In genomic region chr5:176383248-176383905, GRCh38 we compare ENCODE assay signal across 16 cellular contexts. TPM values are rescaled to one million over a fixed set of nuclear protein-coding genes. Genes with fewer than 3 reads are reported as not detected.
DNase-seq lines count a peak whose midpoint lies in the region; ATAC-seq, FAIRE-seq and TF ChIP-seq lines count a peak whose summit lies in the region.
"Had no signal": no experiment of that assay in that cellular context is flagged by ENCODE, and none has a peak within 500 bp of the region (broad histone marks: within the 10 kb centered on the region; RNA-seq: fewer than 3 reads in every experiment).

No MANE protein-coding gene starts in this region.

- FAIRE-seq in HepG2 (lab: Jason Lieb, UNC): no peak
- FAIRE-seq: A549, HTR-8/SVneo had no signal

- peaks cover 11% of the 10 kb centered on the region; the same call in 1 of the 2 replicates for H4K20me1 ChIP-seq in HepG2 (ENCODE audit: insufficient read depth, low read length)

- H3K9me3 ChIP-seq in HepG2 (ENCODE audit: low read length) (no peaks in the 10 kb centered on the region), right lobe of liver (no peaks in the 10 kb centered on the region), RWPE2 (ENCODE audit: severe bottlenecking) (no peaks in the 10 kb centered on the region)
- H3K9me3 ChIP-seq: A549, BE2C had no signal

- no peak overlapping the region for H3K4me3 ChIP-seq in HepG2 (replicated peaks in 1 of 3; ENCODE audit: insufficient read depth in 1 of 3, low read depth in 2 of 3, low read length in 3 of 3)
- no peak overlapping the region for H3K4me3 ChIP-seq in right lobe of liver
- H3K4me3 ChIP-seq in RWPE2 (ENCODE audit: severe bottlenecking): no peak overlapping the region
- H3K4me3 ChIP-seq: A549 had no signal

- no peak overlapping the region for H3K27ac ChIP-seq in HepG2 (ENCODE audit: extremely low read length, insufficient read depth, low read length)
- no peak overlapping the region for H3K27ac ChIP-seq in right lobe of liver
- no peak overlapping the region for H3K27ac ChIP-seq in RWPE2 (ENCODE audit: poor library complexity, severe bottlenecking)
- H3K27ac ChIP-seq: A549, C4-2B had no signal

- no peak for TF ChIP-seq RAD21 in HepG2 (CRISPR knock-in tag; IDR thresholded peaks at IDR 0.05)

- TF ChIP-seq POLR2A in HepG2 (IDR thresholded peaks at IDR 0.05; ENCODE audit: insufficient read depth in 1 of 2, low read depth in 2 of 2, low read length in 2 of 2): no peak
- TF ChIP-seq POLR2A in right lobe of liver (IDR thresholded peaks at IDR 0.05): no peak

- intact Hi-C loops in HepG2 (cut with micrococcal nuclease; ENCODE audit: unreplicated experiment): no loop called here
- intact Hi-C loops in right lobe of liver (cut with DNase I): no loop called here
- intact Hi-C loops in posterior vena cava (cut with DNase I): no loop called here

- TF ChIP-seq CTCF in HepG2 (CRISPR knock-in tag; IDR thresholded peaks at IDR 0.05): no peak
- no peak for TF ChIP-seq CTCF in right lobe of liver (IDR thresholded peaks at IDR 0.05)
- TF ChIP-seq CTCF in RWPE2 (IDR thresholded peaks at IDR 0.05; ENCODE audit: poor library complexity, severe bottlenecking): no peak

- BruUV-seq in HepG2 (replicated peaks; lab: Mats Ljungman, UMichigan): no TSS peak

- POLR2A ChIA-PET in HepG2 (lab: Yijun Ruan, JAX): no interaction called here

- H3K36me3 ChIP-seq in HepG2 (replicated peaks in 1 of 2; ENCODE audit: control insufficient read depth in 1 of 2, insufficient read depth in 2 of 2, low read length in 2 of 2): peaks cover 18 to 55% of the 10 kb centered on the region in 2 experiments
- H3K36me3 ChIP-seq in right lobe of liver: peaks cover 0 to 30% (median 14%) of the 10 kb centered on the region in 4 donors
- H3K36me3 ChIP-seq in RWPE2 (ENCODE audit: low read depth): peaks cover 65% of the 10 kb centered on the region

- in situ Hi-C loops in HepG2 (cut with HindIII; ENCODE audit: extremely low pct_ligation_motif_present, low pct_unique_long_range_greater_than_20kb): no loop called here

- DNase-seq in HepG2 (ENCODE audit: low spot score) (no peak), right lobe of liver (no peak), RWPE2 (ENCODE audit: low spot score) (no peak), posterior vena cava (ENCODE audit: low spot score) (peak; percentile 70), cortex of kidney (lab: John Stamatoyannopoulos, UW) (no peak)
- DNase-seq in activated naive CD4-positive, alpha-beta T cell treated with Interleukin-2 at 50 U/mL for 16 hours: no peak
- DNase-seq: BE2C; CD4-positive, alpha-beta memory T cell; DND-41; GDM1; GOT3; H9 had no signal

- ATAC-seq in HepG2 (no peak), right lobe of liver (no peak), RWPE2 (ENCODE audit: low read depth) (peak; percentile 2; the same call in 1 of the 3 replicates), HG03342 (IDR thresholded peaks at IDR 0.05; ENCODE audit: unreplicated experiment) (no peak)

- H3K79me2 ChIP-seq in HepG2 (ENCODE audit: insufficient read depth, low read length): peaks cover 35% of the 10 kb centered on the region

- H3K27me3 ChIP-seq in HepG2 (ENCODE audit: control insufficient read depth in 1 of 2, insufficient read depth in 2 of 2, low read length in 2 of 2) (no peaks in the 10 kb centered on the region; a peak in 1 of 5 replicates), right lobe of liver (no peaks in the 10 kb centered on the region), RWPE2 (ENCODE audit: insufficient read depth, poor library complexity, severe bottlenecking) (no peaks in the 10 kb centered on the region)
- H3K27me3 ChIP-seq: BE2C had no signal

- H3K4me1 ChIP-seq in HepG2 (ENCODE audit: insufficient read depth, low read length) (peaks cover 21% of the 10 kb centered on the region), right lobe of liver (peaks cover 0 to 21% (median 6%) of the 10 kb centered on the region in 4 donors), RWPE2 (ENCODE audit: insufficient read depth, poor library complexity, severe bottlenecking) (peaks cover 6% of the 10 kb centered on the region)
- H3K4me1 ChIP-seq: BE2C had no signal

- H2AFZ ChIP-seq in HepG2 (ENCODE audit: low read length): no peak overlapping the region

- TF ChIP-seq EP300 in HepG2 (IDR thresholded peaks at IDR 0.05; ENCODE audit: low read depth in 2 of 2, low read length in 2 of 2) (no peak), HepG2 (CRISPR knock-in tag; IDR thresholded peaks at IDR 0.05; ENCODE audit: borderline replicate concordance) (no peak)

- no peak overlapping the region for H3K4me2 ChIP-seq in HepG2 (ENCODE audit: low read depth, low read length)
- H3K4me2 ChIP-seq: A549 had no signal

- CTCF ChIA-PET in HepG2 (lab: Yijun Ruan, JAX; ENCODE audit: low intra/inter-chr PET ratio, low total read pairs): no interaction called here

- no peak overlapping the region for H3K9ac ChIP-seq in HepG2 (ENCODE audit: insufficient read depth, low read depth, low read length)

- WGBS in HepG2 (ENCODE audit: low lambda C conversion rate): 98% methylated on average over 14 of the region's 15 CpGs
- 87% methylated on average over 7 of the region's 15 CpGs for WGBS in right lobe of liver (ENCODE audit: insufficient coverage, low coverage, low lambda C conversion rate, missing lambda C conversion rate)

RNA-seq across cellular contexts. Expression of gene NOP16, which starts 5.0 kb away (rescaled TPM):
- total RNA-seq in HepG2 (2016; rRNA removed; fragmentation: Illumina TruSeq; extraction: Trizol) (48.4 and 58.4 TPM in 2 replicates), right lobe of liver (10 to 100 TPM; 12.8 to 19.6 (median 17.2) TPM), posterior vena cava (10 to 100 TPM; 17.5 to 18.1 TPM)
- total RNA-seq in HepG2 (2016; cell fraction: cytosol; rRNA removed; fragmentation: Illumina TruSeq; extraction: Trizol; ENCODE audit: low read depth): 19.8 and 25.4 TPM in 2 replicates
- total RNA-seq in HepG2 (2016; cell fraction: insoluble cytoplasmic fraction; rRNA removed; fragmentation: Illumina TruSeq; extraction: Trizol): 51.5 and 62.4 TPM in 2 replicates
- 31.1 and 36.0 TPM in 2 replicates for total RNA-seq in HepG2 (2016; cell fraction: membrane; rRNA removed; fragmentation: Illumina TruSeq; extraction: Trizol)
- total RNA-seq in HepG2 (2016; cell fraction: nucleus; rRNA removed; fragmentation: Illumina TruSeq; extraction: Trizol): 38.3 and 50.4 TPM in 2 replicates
- polyA plus RNA-seq in HepG2 (2011; rRNA removed): 43.3 and 45.9 TPM in 2 replicates
- 43.5 and 48.0 TPM in 2 replicates for polyA plus RNA-seq in HepG2 (2011; cell fraction: cytosol; rRNA removed)
- 49.8 and 55.0 TPM in 2 replicates for polyA plus RNA-seq in HepG2 (2011; cell fraction: nucleus; rRNA removed)
- polyA plus RNA-seq in HepG2 (2012): 36.0 and 45.5 TPM in 2 replicates
- polyA plus RNA-seq in HepG2 (2016; cell fraction: cytosol; fragmentation: Illumina TruSeq; extraction: Trizol; ENCODE audit: low read depth): 20.0 and 21.6 TPM in 2 replicates
- 99.0 and 104 TPM in 2 replicates for polyA plus RNA-seq in HepG2 (2016; cell fraction: insoluble cytoplasmic fraction; fragmentation: Illumina TruSeq; extraction: Trizol; ENCODE audit: low read depth)
- polyA plus RNA-seq in HepG2 (2016; cell fraction: membrane; fragmentation: Illumina TruSeq; extraction: Trizol; ENCODE audit: low read depth): 29.9 and 32.3 TPM in 2 replicates
- polyA plus RNA-seq in HepG2 (2016; cell fraction: nucleus; fragmentation: Illumina TruSeq; extraction: Trizol; ENCODE audit: insufficient read depth, low read depth): 76.6 and 84.9 TPM in 2 replicates
- polyA minus RNA-seq in HepG2 (2011; rRNA and poly(A)+ RNA removed; ENCODE audit: low replicate concordance): 16.4 and 48.3 TPM in 2 replicates
- polyA minus RNA-seq in HepG2 (2011; cell fraction: cytosol; rRNA and poly(A)+ RNA removed): 10.2 and 15.5 TPM in 2 replicates
- polyA minus RNA-seq in HepG2 (2011; cell fraction: nucleus; rRNA and poly(A)+ RNA removed): 37.8 and 42.2 TPM in 2 replicates

RNA-seq across cellular contexts. Expression of gene HIGD2A, which starts 5.2 kb away (rescaled TPM):
- total RNA-seq in HepG2 (2016; rRNA removed; fragmentation: Illumina TruSeq; extraction: Trizol): 89.2 and 95.7 TPM in 2 replicates
- total RNA-seq in HepG2 (2016; cell fraction: cytosol; rRNA removed; fragmentation: Illumina TruSeq; extraction: Trizol; ENCODE audit: low read depth): 64.5 and 65.6 TPM in 2 replicates
- 87.9 and 107 TPM in 2 replicates for total RNA-seq in HepG2 (2016; cell fraction: insoluble cytoplasmic fraction; rRNA removed; fragmentation: Illumina TruSeq; extraction: Trizol)
- 112 and 135 TPM in 2 replicates for total RNA-seq in HepG2 (2016; cell fraction: membrane; rRNA removed; fragmentation: Illumina TruSeq; extraction: Trizol)
- 38.9 and 40.5 TPM in 2 replicates for total RNA-seq in HepG2 (2016; cell fraction: nucleus; rRNA removed; fragmentation: Illumina TruSeq; extraction: Trizol)
- 146 TPM in 2 replicates for polyA plus RNA-seq in HepG2 (2011; rRNA removed)
- polyA plus RNA-seq in HepG2 (2011; cell fraction: cytosol; rRNA removed): 171 and 302 TPM in 2 replicates
- polyA plus RNA-seq in HepG2 (2011; cell fraction: nucleus; rRNA removed): 77.0 and 77.1 TPM in 2 replicates
- polyA plus RNA-seq in HepG2 (2012): 133 and 141 TPM in 2 replicates
- polyA plus RNA-seq in HepG2 (2016; cell fraction: cytosol; fragmentation: Illumina TruSeq; extraction: Trizol; ENCODE audit: low read depth): 151 and 159 TPM in 2 replicates
- polyA plus RNA-seq in HepG2 (2016; cell fraction: insoluble cytoplasmic fraction; fragmentation: Illumina TruSeq; extraction: Trizol; ENCODE audit: low read depth): 220 and 222 TPM in 2 replicates
- 239 and 256 TPM in 2 replicates for polyA plus RNA-seq in HepG2 (2016; cell fraction: membrane; fragmentation: Illumina TruSeq; extraction: Trizol; ENCODE audit: low read depth)
- 118 and 123 TPM in 2 replicates for polyA plus RNA-seq in HepG2 (2016; cell fraction: nucleus; fragmentation: Illumina TruSeq; extraction: Trizol; ENCODE audit: insufficient read depth, low read depth)
- 148 and 164 TPM in 2 replicates for polyA minus RNA-seq in HepG2 (2011; rRNA and poly(A)+ RNA removed; ENCODE audit: low replicate concordance)
- 70.4 and 91.9 TPM in 2 replicates for polyA minus RNA-seq in HepG2 (2011; cell fraction: cytosol; rRNA and poly(A)+ RNA removed)
- 33.3 and 40.7 TPM in 2 replicates for polyA minus RNA-seq in HepG2 (2011; cell fraction: nucleus; rRNA and poly(A)+ RNA removed)
- total RNA-seq in right lobe of liver: 100 to 1,000 TPM in 2 of 6 experiments, 10 to 100 TPM in 4; 39.0 to 107 (median 56.5) TPM
- 10 to 100 TPM; 66.9 to 90.4 TPM for total RNA-seq in posterior vena cava

RNA-seq across cellular contexts. Expression of gene ARL10, which starts 18.1 kb away (rescaled TPM):
- 0.01 and 0.18 TPM in 2 replicates for total RNA-seq in HepG2 (2016; rRNA removed; fragmentation: Illumina TruSeq; extraction: Trizol)
- 1.1 TPM in 1 of 2 replicates, not detected in the other for total RNA-seq in HepG2 (2016; cell fraction: cytosol; rRNA removed; fragmentation: Illumina TruSeq; extraction: Trizol; ENCODE audit: low read depth)
- total RNA-seq in HepG2 (2016; cell fraction: insoluble cytoplasmic fraction; rRNA removed; fragmentation: Illumina TruSeq; extraction: Trizol): 0.45 TPM in 1 of 2 replicates, not detected in the other
- total RNA-seq in HepG2 (2016; cell fraction: membrane; rRNA removed; fragmentation: Illumina TruSeq; extraction: Trizol): 0.93 and 0.96 TPM in 2 replicates
- 0.53 TPM in 1 of 2 replicates, not detected in the other for total RNA-seq in HepG2 (2016; cell fraction: nucleus; rRNA removed; fragmentation: Illumina TruSeq; extraction: Trizol)
- polyA plus RNA-seq in HepG2 (2011; rRNA removed): 0.22 and 0.50 TPM in 2 replicates
- under 0.01 and 0.01 TPM in 2 replicates for polyA plus RNA-seq in HepG2 (2011; cell fraction: cytosol; rRNA removed)
- polyA plus RNA-seq in HepG2 (2011; cell fraction: nucleus; rRNA removed): 0.02 and 0.03 TPM in 2 replicates
- polyA plus RNA-seq in HepG2 (2012): 0.05 and 0.07 TPM in 2 replicates
- 0.51 and 1.6 TPM in 2 replicates for polyA plus RNA-seq in HepG2 (2016; cell fraction: cytosol; fragmentation: Illumina TruSeq; extraction: Trizol; ENCODE audit: low read depth)
- not detected in 2 replicates for polyA plus RNA-seq in HepG2 (2016; cell fraction: insoluble cytoplasmic fraction; fragmentation: Illumina TruSeq; extraction: Trizol; ENCODE audit: low read depth)
- polyA plus RNA-seq in HepG2 (2016; cell fraction: membrane; fragmentation: Illumina TruSeq; extraction: Trizol; ENCODE audit: low read depth): 1.5 TPM in 1 of 2 replicates, not detected in the other
- 0.05 TPM in 1 of 2 replicates, not detected in the other for polyA plus RNA-seq in HepG2 (2016; cell fraction: nucleus; fragmentation: Illumina TruSeq; extraction: Trizol; ENCODE audit: insufficient read depth, low read depth)
- 0.02 and 0.22 TPM in 2 replicates for polyA minus RNA-seq in HepG2 (2011; rRNA and poly(A)+ RNA removed; ENCODE audit: low replicate concordance)
- polyA minus RNA-seq in HepG2 (2011; cell fraction: cytosol; rRNA and poly(A)+ RNA removed): 0.79 TPM in 1 of 2 replicates, not detected in the other
- under 0.01 TPM in 2 replicates for polyA minus RNA-seq in HepG2 (2011; cell fraction: nucleus; rRNA and poly(A)+ RNA removed)
- total RNA-seq in right lobe of liver: 1 to 10 TPM in 5 of 6 experiments, under 1 TPM in 1; 0.93 to 2.4 (median 1.1) TPM
- total RNA-seq in posterior vena cava: 10 to 100 TPM; 12.4 to 15.2 TPM

RNA-seq across cellular contexts. Expression of gene KIAA1191, which starts 21.8 kb away (rescaled TPM):
- total RNA-seq in HepG2 (2016; rRNA removed; fragmentation: Illumina TruSeq; extraction: Trizol): 63.6 and 81.6 TPM in 2 replicates
- total RNA-seq in HepG2 (2016; cell fraction: cytosol; rRNA removed; fragmentation: Illumina TruSeq; extraction: Trizol; ENCODE audit: low read depth): 31.6 and 37.8 TPM in 2 replicates
- 65.9 and 72.9 TPM in 2 replicates for total RNA-seq in HepG2 (2016; cell fraction: insoluble cytoplasmic fraction; rRNA removed; fragmentation: Illumina TruSeq; extraction: Trizol)
- total RNA-seq in HepG2 (2016; cell fraction: membrane; rRNA removed; fragmentation: Illumina TruSeq; extraction: Trizol): 115 and 123 TPM in 2 replicates
- 36.2 and 40.9 TPM in 2 replicates for total RNA-seq in HepG2 (2016; cell fraction: nucleus; rRNA removed; fragmentation: Illumina TruSeq; extraction: Trizol)
- polyA plus RNA-seq in HepG2 (2011; rRNA removed): 103 and 115 TPM in 2 replicates
- polyA plus RNA-seq in HepG2 (2011; cell fraction: cytosol; rRNA removed): 101 and 112 TPM in 2 replicates
- polyA plus RNA-seq in HepG2 (2011; cell fraction: nucleus; rRNA removed): 49.0 and 59.8 TPM in 2 replicates
- polyA plus RNA-seq in HepG2 (2012): 74.1 and 79.3 TPM in 2 replicates
- 37.9 and 44.6 TPM in 2 replicates for polyA plus RNA-seq in HepG2 (2016; cell fraction: cytosol; fragmentation: Illumina TruSeq; extraction: Trizol; ENCODE audit: low read depth)
- polyA plus RNA-seq in HepG2 (2016; cell fraction: insoluble cytoplasmic fraction; fragmentation: Illumina TruSeq; extraction: Trizol; ENCODE audit: low read depth): 95.8 and 106 TPM in 2 replicates
- polyA plus RNA-seq in HepG2 (2016; cell fraction: membrane; fragmentation: Illumina TruSeq; extraction: Trizol; ENCODE audit: low read depth): 126 and 130 TPM in 2 replicates
- polyA plus RNA-seq in HepG2 (2016; cell fraction: nucleus; fragmentation: Illumina TruSeq; extraction: Trizol; ENCODE audit: insufficient read depth, low read depth): 74.2 and 82.1 TPM in 2 replicates
- 90.9 and 162 TPM in 2 replicates for polyA minus RNA-seq in HepG2 (2011; rRNA and poly(A)+ RNA removed; ENCODE audit: low replicate concordance)
- 54.6 and 59.7 TPM in 2 replicates for polyA minus RNA-seq in HepG2 (2011; cell fraction: cytosol; rRNA and poly(A)+ RNA removed)
- 37.3 and 54.8 TPM in 2 replicates for polyA minus RNA-seq in HepG2 (2011; cell fraction: nucleus; rRNA and poly(A)+ RNA removed)
- total RNA-seq in right lobe of liver: 10 to 100 TPM; 49.7 to 65.0 (median 57.6) TPM
- total RNA-seq in posterior vena cava: 10 to 100 TPM; 80.9 to 90.2 TPM

RNA-seq across cellular contexts. Expression of gene CLTB, which starts 33.0 kb away (rescaled TPM):
- 30.7 and 33.8 TPM in 2 replicates for total RNA-seq in HepG2 (2016; rRNA removed; fragmentation: Illumina TruSeq; extraction: Trizol)
- 29.6 and 37.0 TPM in 2 replicates for total RNA-seq in HepG2 (2016; cell fraction: cytosol; rRNA removed; fragmentation: Illumina TruSeq; extraction: Trizol; ENCODE audit: low read depth)
- total RNA-seq in HepG2 (2016; cell fraction: insoluble cytoplasmic fraction; rRNA removed; fragmentation: Illumina TruSeq; extraction: Trizol): 31.5 and 34.4 TPM in 2 replicates
- 33.2 and 41.2 TPM in 2 replicates for total RNA-seq in HepG2 (2016; cell fraction: membrane; rRNA removed; fragmentation: Illumina TruSeq; extraction: Trizol)
- 15.1 and 15.7 TPM in 2 replicates for total RNA-seq in HepG2 (2016; cell fraction: nucleus; rRNA removed; fragmentation: Illumina TruSeq; extraction: Trizol)
- polyA plus RNA-seq in HepG2 (2011; rRNA removed): 23.3 and 24.8 TPM in 2 replicates
- 27.1 and 35.6 TPM in 2 replicates for polyA plus RNA-seq in HepG2 (2011; cell fraction: cytosol; rRNA removed)
- 29.2 and 30.5 TPM in 2 replicates for polyA plus RNA-seq in HepG2 (2011; cell fraction: nucleus; rRNA removed)
- polyA plus RNA-seq in HepG2 (2012): 14.8 and 24.0 TPM in 2 replicates
- 31.8 and 36.4 TPM in 2 replicates for polyA plus RNA-seq in HepG2 (2016; cell fraction: cytosol; fragmentation: Illumina TruSeq; extraction: Trizol; ENCODE audit: low read depth)
- polyA plus RNA-seq in HepG2 (2016; cell fraction: insoluble cytoplasmic fraction; fragmentation: Illumina TruSeq; extraction: Trizol; ENCODE audit: low read depth): 30.6 and 31.4 TPM in 2 replicates
- polyA plus RNA-seq in HepG2 (2016; cell fraction: membrane; fragmentation: Illumina TruSeq; extraction: Trizol; ENCODE audit: low read depth): 32.7 and 36.2 TPM in 2 replicates
- 28.4 and 29.1 TPM in 2 replicates for polyA plus RNA-seq in HepG2 (2016; cell fraction: nucleus; fragmentation: Illumina TruSeq; extraction: Trizol; ENCODE audit: insufficient read depth, low read depth)
- 13.8 and 44.3 TPM in 2 replicates for polyA minus RNA-seq in HepG2 (2011; rRNA and poly(A)+ RNA removed; ENCODE audit: low replicate concordance)
- 9.0 and 12.0 TPM in 2 replicates for polyA minus RNA-seq in HepG2 (2011; cell fraction: cytosol; rRNA and poly(A)+ RNA removed)
- 7.7 and 8.2 TPM in 2 replicates for polyA minus RNA-seq in HepG2 (2011; cell fraction: nucleus; rRNA and poly(A)+ RNA removed)
- 10 to 100 TPM; 28.6 to 73.0 (median 31.3) TPM for total RNA-seq in right lobe of liver
- 100 to 1,000 TPM; 147 to 179 TPM for total RNA-seq in posterior vena cava
